ENCODE assay signal across 8 cellular contexts in genomic region chr12:51721281-51721940, GRCh38.
DNase-seq lines count a peak whose midpoint lies in the region; ATAC-seq, FAIRE-seq and TF ChIP-seq lines count a peak whose summit lies in the region.

No MANE protein-coding gene starts in this region.

- FAIRE-seq in HepG2 (lab: Jason Lieb, UNC): no peak

- H3K27ac ChIP-seq in right lobe of liver (no peak overlapping the region), HepG2 (ENCODE audit: extremely low read length, insufficient read depth, low read length) (no peak overlapping the region)

- BruUV-seq in HepG2 (replicated peaks; lab: Mats Ljungman, UMichigan): no TSS peak

- H3K36me3 Mint-ChIP-seq in memory B cell: no peaks in the 10 kb centered on the region
- no peaks in the 10 kb centered on the region for H3K36me3 Mint-ChIP-seq in stimulated activated naive B cell treated with anti-CD40 and anti-IgM and Interleukin-4, amounts not matched to agents 10 μg/mL and 1 μg/mL and 100 μg/mL, for 72 hours

- H2AFZ ChIP-seq in HepG2 (ENCODE audit: low read length): no peak overlapping the region

- 50% methylated on average over 17 of the region's 44 CpGs for WGBS in right lobe of liver (ENCODE audit: insufficient coverage, low coverage, low lambda C conversion rate, missing lambda C conversion rate)
- WGBS in HepG2 (ENCODE audit: low lambda C conversion rate): 89% methylated on average over 44 of the region's 44 CpGs

- TF ChIP-seq EP300 in HepG2 (IDR thresholded peaks at IDR 0.05; ENCODE audit: low read depth in 2 of 2, low read length in 2 of 2): no peak
- no peak for TF ChIP-seq EP300 in HepG2 (CRISPR knock-in tag; IDR thresholded peaks at IDR 0.05; ENCODE audit: borderline replicate concordance)

- CTCF ChIA-PET in HepG2 (lab: Yijun Ruan, JAX; ENCODE audit: low intra/inter-chr PET ratio, low total read pairs): no interaction called here

- no peak overlapping the region for H3K9ac ChIP-seq in HepG2 (ENCODE audit: insufficient read depth, low read depth, low read length)

- peaks cover 9% of the 10 kb centered on the region for H3K4me1 Mint-ChIP-seq in memory B cell
- peaks cover 6 to 16% of the 10 kb centered on the region in 2 donors for H3K4me1 Mint-ChIP-seq in stimulated activated naive B cell treated with anti-CD40 and anti-IgM and Interleukin-4, amounts not matched to agents 10 μg/mL and 1 μg/mL and 100 μg/mL, for 72 hours

- no peaks in the 10 kb centered on the region for H3K9me3 Mint-ChIP-seq in memory B cell
- no peaks in the 10 kb centered on the region for H3K9me3 Mint-ChIP-seq in stimulated activated naive B cell treated with anti-CD40 and anti-IgM and Interleukin-4, amounts not matched to agents 10 μg/mL and 1 μg/mL and 100 μg/mL, for 72 hours

- H3K27ac Mint-ChIP-seq in memory B cell: no peak overlapping the region
- no peak overlapping the region for H3K27ac Mint-ChIP-seq in stimulated activated naive B cell treated with anti-CD40 and anti-IgM and Interleukin-4, amounts not matched to agents 10 μg/mL and 1 μg/mL and 100 μg/mL, for 72 hours

- no peaks in the 10 kb centered on the region for H3K79me2 ChIP-seq in HepG2 (ENCODE audit: insufficient read depth, low read length)

- intact Hi-C loops in right lobe of liver (cut with DNase I): no loop called here
- intact Hi-C loops in HepG2 (cut with micrococcal nuclease; ENCODE audit: unreplicated experiment): no loop called here

- H3K4me3 Mint-ChIP-seq in memory B cell: peak overlapping the region; percentile 21
- H3K4me3 Mint-ChIP-seq in stimulated activated naive B cell treated with anti-CD40 and anti-IgM and Interleukin-4, amounts not matched to agents 10 μg/mL and 1 μg/mL and 100 μg/mL, for 72 hours: peak overlapping the region; percentile 62 to 81

- TF ChIP-seq POLR2A in right lobe of liver (IDR thresholded peaks at IDR 0.05): no peak
- TF ChIP-seq POLR2A in HepG2 (IDR thresholded peaks at IDR 0.05; ENCODE audit: insufficient read depth in 1 of 2, low read depth in 2 of 2, low read length in 2 of 2): no peak

- H3K4me1 ChIP-seq in right lobe of liver (no peaks in the 10 kb centered on the region), HepG2 (ENCODE audit: insufficient read depth, low read length) (no peaks in the 10 kb centered on the region)

- H3K4me3 ChIP-seq in right lobe of liver (no peak overlapping the region), HepG2 (replicated peaks in 1 of 3; ENCODE audit: insufficient read depth in 1 of 3, low read depth in 2 of 3, low read length in 3 of 3) (no peak overlapping the region)

- POLR2A ChIA-PET in HepG2 (lab: Yijun Ruan, JAX): no interaction called here

- H3K27me3 ChIP-seq in right lobe of liver (no peaks in the 10 kb centered on the region), HepG2 (ENCODE audit: control insufficient read depth in 1 of 2, insufficient read depth in 2 of 2, low read length in 2 of 2) (no peaks in the 10 kb centered on the region)

- H4K20me1 ChIP-seq in HepG2 (ENCODE audit: insufficient read depth, low read length): no peaks in the 10 kb centered on the region

- TF ChIP-seq CTCF in right lobe of liver (IDR thresholded peaks at IDR 0.05) (no peak), HepG2 (CRISPR knock-in tag; IDR thresholded peaks at IDR 0.05) (no peak)

- in situ Hi-C loops in HepG2 (cut with HindIII; ENCODE audit: extremely low pct_ligation_motif_present, low pct_unique_long_range_greater_than_20kb): no loop called here

- ATAC-seq in right lobe of liver (peak in 2 of 4 donors; percentile 43 to 55), HepG2 (no peak), memory B cell (ENCODE audit: low read depth) (peak; percentile 84)
- ATAC-seq in stimulated activated naive B cell treated with anti-CD40 and anti-IgM and Interleukin-4, amounts not matched to agents 10 μg/mL and 1 μg/mL and 100 μg/mL, for 72 hours (replicated peaks): peak; percentile 92 to 99

- no peaks in the 10 kb centered on the region for H3K36me3 ChIP-seq in right lobe of liver
- H3K36me3 ChIP-seq in HepG2 (replicated peaks in 1 of 2; ENCODE audit: control insufficient read depth in 1 of 2, insufficient read depth in 2 of 2, low read length in 2 of 2): no peaks in the 10 kb centered on the region

- no peak for TF ChIP-seq RAD21 in HepG2 (CRISPR knock-in tag; IDR thresholded peaks at IDR 0.05)

- DNase-seq in right lobe of liver (peak in 2 of 3 donors; percentile 46 to 53), HepG2 (ENCODE audit: low spot score) (no peak), cerebellar nuclear complex (lab: John Stamatoyannopoulos, UW) (peak; percentile 2 to 18), memory B cell (ENCODE audit: low spot score in 2 of 2) (peak; percentile 5 to 36), GM03348 (ENCODE audit: low spot score) (no peak), NCI-H2081 treated with DMSO at 0.1 percent for 48 hours (lab: John Stamatoyannopoulos, UW) (no peak), HuH-7 (ENCODE audit: low spot score) (no peak)
- peak; percentile 15 for DNase-seq in stimulated activated naive B cell treated with anti-CD40 and anti-IgM and Interleukin-4, amounts not matched to agents 10 μg/mL and 1 μg/mL and 100 μg/mL, for 72 hours

- H3K9me3 ChIP-seq in right lobe of liver: no peaks in the 10 kb centered on the region
- H3K9me3 ChIP-seq in HepG2 (ENCODE audit: low read length): no peaks in the 10 kb centered on the region

- no peak overlapping the region for H3K4me2 ChIP-seq in HepG2 (ENCODE audit: low read depth, low read length)

- H3K27me3 Mint-ChIP-seq in memory B cell: peaks cover 11% of the 10 kb centered on the region
- peaks cover 22 to 28% of the 10 kb centered on the region in 2 donors for H3K27me3 Mint-ChIP-seq in stimulated activated naive B cell treated with anti-CD40 and anti-IgM and Interleukin-4, amounts not matched to agents 10 μg/mL and 1 μg/mL and 100 μg/mL, for 72 hours

TF ChIP-seq in HepG2, 621 proteins besides CTCF, POLR2A, EP300 and RAD21:
- no peak for TF ChIP-seq ZNF282 (IDR thresholded peaks at IDR 0.05; ENCODE audit: partially characterized antibody)
- no peak for TF ChIP-seq ZNF333 (CRISPR knock-in tag; IDR thresholded peaks at IDR 0.05; ENCODE audit: borderline replicate concordance)
- TF ChIP-seq THYN1 (CRISPR knock-in tag; IDR thresholded peaks at IDR 0.05; ENCODE audit: borderline replicate concordance, low read depth): no peak
- TF ChIP-seq, protein P1, sequence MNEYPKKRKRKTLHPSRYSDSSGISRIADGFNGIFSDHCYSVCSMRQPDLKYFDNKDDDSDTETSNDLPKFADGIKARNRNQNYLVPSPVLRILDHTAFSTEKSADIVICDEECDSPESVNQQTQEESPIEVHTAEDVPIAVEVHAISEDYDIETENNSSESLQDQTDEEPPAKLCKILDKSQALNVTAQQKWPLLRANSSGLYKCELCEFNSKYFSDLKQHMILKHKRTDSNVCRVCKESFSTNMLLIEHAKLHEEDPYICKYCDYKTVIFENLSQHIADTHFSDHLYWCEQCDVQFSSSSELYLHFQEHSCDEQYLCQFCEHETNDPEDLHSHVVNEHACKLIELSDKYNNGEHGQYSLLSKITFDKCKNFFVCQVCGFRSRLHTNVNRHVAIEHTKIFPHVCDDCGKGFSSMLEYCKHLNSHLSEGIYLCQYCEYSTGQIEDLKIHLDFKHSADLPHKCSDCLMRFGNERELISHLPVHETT (CRISPR knock-in tag; conservative IDR thresholded peaks at IDR 0.05): no peak
- no peak for TF ChIP-seq ZNF263 (CRISPR knock-in tag; IDR thresholded peaks at IDR 0.05)
- TF ChIP-seq HDAC6 (IDR thresholded peaks at IDR 0.05; ENCODE audit: low read depth, low read length): no peak
- no peak for TF ChIP-seq TAF15 (IDR thresholded peaks at IDR 0.05; ENCODE audit: low read depth, low read length, poor library complexity, severe bottlenecking)
- no peak for TF ChIP-seq ASH2L (IDR thresholded peaks at IDR 0.05; ENCODE audit: insufficient read length, low read depth, low read length)
- TF ChIP-seq STAT6 (CRISPR knock-in tag; IDR thresholded peaks at IDR 0.05; ENCODE audit: borderline replicate concordance): no peak
- TF ChIP-seq ZNF557 (CRISPR knock-in tag; IDR thresholded peaks at IDR 0.05): no peak
- no peak for TF ChIP-seq ZMYM4 (CRISPR knock-in tag; IDR thresholded peaks at IDR 0.05)
- TF ChIP-seq U2AF1 (optimal IDR thresholded peaks at IDR 0.05; ENCODE audit: low read depth, low read length): no peak
- no peak for TF ChIP-seq GTF3A (CRISPR knock-in tag; conservative IDR thresholded peaks at IDR 0.05)
- TF ChIP-seq HOXA5 (CRISPR knock-in tag; IDR thresholded peaks at IDR 0.05): no peak
- no peak for TF ChIP-seq KDM5B (CRISPR knock-in tag; IDR thresholded peaks at IDR 0.05; ENCODE audit: borderline replicate concordance)
- no peak for TF ChIP-seq ZNF10 (CRISPR knock-in tag; IDR thresholded peaks at IDR 0.05; ENCODE audit: borderline replicate concordance, low read depth)
- no peak for TF ChIP-seq SNAPC2 (CRISPR knock-in tag; IDR thresholded peaks at IDR 0.05)
- no peak for TF ChIP-seq ZNF703 (CRISPR knock-in tag; IDR thresholded peaks at IDR 0.05; ENCODE audit: borderline replicate concordance)
- no peak for TF ChIP-seq NCOA5 (CRISPR knock-in tag; IDR thresholded peaks at IDR 0.05)
- TF ChIP-seq CAMTA2 (CRISPR knock-in tag; IDR thresholded peaks at IDR 0.05; ENCODE audit: borderline replicate concordance): no peak

Comparison
In these comparisons a context has a peak if more than half of its experiments do, and no peak if none do; other contexts are left out.
1. DNase-seq: peak in right lobe of liver (2 of 3), cerebellar nuclear complex (2 of 2), memory B cell (2 of 2) and stimulated activated naive B cell treated with anti-CD40 and anti-IgM and Interleukin-4, amounts not matched to agents 10 μg/mL and 1 μg/mL and 100 μg/mL, for 72 hours (single experiment); none in HepG2 (single experiment), GM03348 (single experiment), NCI-H2081 treated with DMSO at 0.1 percent for 48 hours (single experiment) and HuH-7 (single experiment).